15 cellular contexts compared by ENCODE assay signal in genomic region chr1:145855426-145855948, GRCh38. TPM values are rescaled to one million over a fixed set of nuclear protein-coding genes. Genes with fewer than 3 reads are reported as not detected.
A peak's percentile ranks its signal among the peaks of the same experiment; 100 is the strongest.
DNase-seq lines count a peak whose midpoint lies in the region; ATAC-seq and TF ChIP-seq lines count a peak whose summit lies in the region.
"Had no signal": no experiment of that assay in that cellular context is flagged by ENCODE, and none has a peak within 500 bp of the region (broad histone marks: within the 10 kb centered on the region; RNA-seq: fewer than 3 reads in every experiment).

No MANE protein-coding gene starts in this region.

- no peak overlapping the region for H3K4me2 ChIP-seq in MM.1S (ENCODE audit: low read depth, low read length)

- H3K27ac ChIP-seq in MM.1S (ENCODE audit: low read length) (no peak overlapping the region), testis (no peak overlapping the region)
- no peak overlapping the region for H3K27ac ChIP-seq in CD4-positive, alpha-beta memory T cell (ENCODE audit: low read depth, low read length)
- H3K27ac ChIP-seq: SJCRH30 had no signal

- H3K27me3 ChIP-seq in MM.1S (replicated peaks; ENCODE audit: insufficient read depth, low read length): no peaks in the 10 kb centered on the region
- H3K27me3 ChIP-seq in testis: no peaks in the 10 kb centered on the region
- H3K27me3 ChIP-seq in CD4-positive, alpha-beta memory T cell (ENCODE audit: insufficient read depth, low read length): no peaks in the 10 kb centered on the region
- H3K27me3 ChIP-seq: SJCRH30 had no signal

- TF ChIP-seq POLR2A in testis (IDR thresholded peaks at IDR 0.05): no peak

- no peaks in the 10 kb centered on the region for H3K9me3 ChIP-seq in MM.1S (replicated peaks; ENCODE audit: insufficient read depth, low read length)
- H3K9me3 ChIP-seq in testis: no peaks in the 10 kb centered on the region
- no peaks in the 10 kb centered on the region for H3K9me3 ChIP-seq in CD4-positive, alpha-beta memory T cell (ENCODE audit: control insufficient read depth in 1 of 2, low read length in 2 of 2)
- H3K9me3 ChIP-seq: SJCRH30 had no signal

- H3K4me3 Mint-ChIP-seq in activated naive CD4-positive, alpha-beta T cell treated with anti-CD3 and anti-CD28 coated beads, Interleukin-2, amount 50 U/mL, for 24 hours: no peak overlapping the region
- no peak overlapping the region for H3K4me3 Mint-ChIP-seq in stimulated activated effector memory CD8-positive, alpha-beta T cell treated with anti-CD3 and anti-CD28 coated beads, Interleukin-12 subunit alpha, Interleukin-12 subunit beta, amount 100 ng/mL, for 72 hours
- H3K4me3 Mint-ChIP-seq in CD4-positive, alpha-beta memory T cell: peak overlapping the region in 4 of 8 donors; percentile 21 to 76 (median 46)

- H3K9me2 ChIP-seq in MM.1S (replicated peaks; ENCODE audit: insufficient read depth, low read length): no peaks in the 10 kb centered on the region

- TF ChIP-seq CTCF in MM.1S (IDR thresholded peaks at IDR 0.05; ENCODE audit: low read length) (peak; percentile 52), cardiac fibroblast (IDR thresholded peaks at IDR 0.05; ENCODE audit: low read depth, low read length) (peak; percentile 11), testis (IDR thresholded peaks at IDR 0.05) (no peak)

- intact Hi-C loops in testis (cut with DNase I; ENCODE audit: low total_unique reads): no loop called here
- intact Hi-C loops in CD4-positive, alpha-beta memory T cell (cut with micrococcal nuclease): no loop called here

- peaks cover 12% of the 10 kb centered on the region for H3K4me1 ChIP-seq in MM.1S (ENCODE audit: low read length)
- peaks cover 13% of the 10 kb centered on the region for H3K4me1 ChIP-seq in testis
- peaks cover 17% of the 10 kb centered on the region for H3K4me1 ChIP-seq in CD4-positive, alpha-beta memory T cell (ENCODE audit: insufficient read depth, low read length)

- peaks cover 14% of the 10 kb centered on the region for H3K79me2 ChIP-seq in MM.1S (ENCODE audit: low read length)

- CTCF ChIA-PET in CD4-positive, alpha-beta memory T cell (lab: Charles Lee; ENCODE audit: partially characterized antibody): interaction anchor here (1.0 to 12.5 kb wide), 2 partner anchors 8 to 30 kb away, joined by 3 to 199 read pairs; partner anchors contain the start of genes ANKRD35 and NUDT17

- no peak for ATAC-seq in stimulated activated effector memory CD8-positive, alpha-beta T cell treated with anti-CD3 and anti-CD28 coated beads, Interleukin-12 subunit alpha, Interleukin-12 subunit beta, amount 100 ng/mL, for 72 hours

- H3K27ac Mint-ChIP-seq in activated naive CD4-positive, alpha-beta T cell treated with anti-CD3 and anti-CD28 coated beads, Interleukin-2, amount 50 U/mL, for 24 hours: peak overlapping the region; percentile 12
- H3K27ac Mint-ChIP-seq in stimulated activated effector memory CD8-positive, alpha-beta T cell treated with anti-CD3 and anti-CD28 coated beads, Interleukin-12 subunit alpha, Interleukin-12 subunit beta, amount 100 ng/mL, for 72 hours: peak overlapping the region; percentile 91
- H3K27ac Mint-ChIP-seq in CD4-positive, alpha-beta memory T cell: peak overlapping the region in 1 of 7 donors; percentile 51

- H3K4me1 Mint-ChIP-seq in activated naive CD4-positive, alpha-beta T cell treated with anti-CD3 and anti-CD28 coated beads, Interleukin-2, amount 50 U/mL, for 24 hours: peaks cover 14% of the 10 kb centered on the region
- peaks cover 20% of the 10 kb centered on the region for H3K4me1 Mint-ChIP-seq in stimulated activated effector memory CD8-positive, alpha-beta T cell treated with anti-CD3 and anti-CD28 coated beads, Interleukin-12 subunit alpha, Interleukin-12 subunit beta, amount 100 ng/mL, for 72 hours
- H3K4me1 Mint-ChIP-seq in CD4-positive, alpha-beta memory T cell: peaks cover 10 to 29% (median 19%) of the 10 kb centered on the region in 4 donors

- peaks cover 7% of the 10 kb centered on the region for H3K36me3 Mint-ChIP-seq in activated naive CD4-positive, alpha-beta T cell treated with anti-CD3 and anti-CD28 coated beads, Interleukin-2, amount 50 U/mL, for 24 hours
- peaks cover 70% of the 10 kb centered on the region for H3K36me3 Mint-ChIP-seq in stimulated activated effector memory CD8-positive, alpha-beta T cell treated with anti-CD3 and anti-CD28 coated beads, Interleukin-12 subunit alpha, Interleukin-12 subunit beta, amount 100 ng/mL, for 72 hours
- H3K36me3 Mint-ChIP-seq in CD4-positive, alpha-beta memory T cell: peaks cover 30 to 56% of the 10 kb centered on the region in 2 donors

- H3F3A ChIP-seq in MM.1S (ENCODE audit: insufficient read depth, low read length): peaks cover 9% of the 10 kb centered on the region

- no peaks in the 10 kb centered on the region for H4K20me1 ChIP-seq in MM.1S (ENCODE audit: insufficient read depth, low read length)

- no peaks in the 10 kb centered on the region for H3K27me3 Mint-ChIP-seq in activated naive CD4-positive, alpha-beta T cell treated with anti-CD3 and anti-CD28 coated beads, Interleukin-2, amount 50 U/mL, for 24 hours
- no peaks in the 10 kb centered on the region for H3K27me3 Mint-ChIP-seq in CD4-positive, alpha-beta memory T cell
- H3K27me3 Mint-ChIP-seq: naive B cell had no signal

- no peaks in the 10 kb centered on the region; the same call in 1 of the 2 replicates for H3K36me3 ChIP-seq in MM.1S (replicated peaks; ENCODE audit: insufficient read depth, low read length)
- no peaks in the 10 kb centered on the region for H3K36me3 ChIP-seq in testis (ENCODE audit: low read depth, missing control alignments)
- peaks cover 28% of the 10 kb centered on the region for H3K36me3 ChIP-seq in CD4-positive, alpha-beta memory T cell (ENCODE audit: insufficient read depth, low read length)

- DNase-seq in activated naive CD4-positive, alpha-beta T cell treated with anti-CD3 and anti-CD28 coated beads, Interleukin-2, amount 50 U/mL, for 16 hours: no peak
- no peak for DNase-seq in MM.1S
- DNase-seq in cardiac fibroblast (ENCODE audit: low read depth in 2 of 2): no peak
- DNase-seq in stimulated activated effector memory CD8-positive, alpha-beta T cell treated with anti-CD3 and anti-CD28 coated beads, Interleukin-12 subunit alpha, Interleukin-12 subunit beta, amount 100 ng/mL, for 72 hours (ENCODE audit: low spot score in 2 of 2): no peak
- DNase-seq in testis: no peak
- DNase-seq in CD4-positive, alpha-beta memory T cell: no peak
- DNase-seq in NCI-H1417 (lab: John Stamatoyannopoulos, UW): no peak
- DNase-seq: activated CD4-positive, alpha-beta T cell treated with anti-CD3 and anti-CD28 coated beads, Interleukin-2, amount 50 U/mL, for 48 hours; aorta; foreskin melanocyte; naive B cell; NCI-H1092 treated with DMSO at 0.1 percent for 48 hours; SJCRH30 had no signal

- H3K4me3 ChIP-seq in MM.1S (ENCODE audit: low read length): no peak overlapping the region
- H3K4me3 ChIP-seq in cardiac fibroblast (replicated peaks in 1 of 2; ENCODE audit: low read depth in 2 of 2, low read length in 2 of 2): no peak overlapping the region
- H3K4me3 ChIP-seq in testis: no peak overlapping the region
- H3K4me3 ChIP-seq in CD4-positive, alpha-beta memory T cell (ENCODE audit: low read length in 2 of 2): no peak overlapping the region
- H3K4me3 ChIP-seq: SJCRH30 had no signal

- H2AFZ ChIP-seq in MM.1S (ENCODE audit: low read length): no peak overlapping the region

- 81 to 83% methylated on average over 7 of the region's 7 CpGs for WGBS in testis, 2 donors

- H3K9me3 Mint-ChIP-seq in activated naive CD4-positive, alpha-beta T cell treated with anti-CD3 and anti-CD28 coated beads, Interleukin-2, amount 50 U/mL, for 24 hours: no peaks in the 10 kb centered on the region
- no peaks in the 10 kb centered on the region for H3K9me3 Mint-ChIP-seq in stimulated activated effector memory CD8-positive, alpha-beta T cell treated with anti-CD3 and anti-CD28 coated beads, Interleukin-12 subunit alpha, Interleukin-12 subunit beta, amount 100 ng/mL, for 72 hours
- H3K9me3 Mint-ChIP-seq in CD4-positive, alpha-beta memory T cell: no peaks in the 10 kb centered on the region
- H3K9me3 Mint-ChIP-seq: activated T-helper 2 cell treated with anti-CD3 and anti-CD28 coated beads, Interferon-gamma antibody, Interleukin-2, Interleukin-4, amounts not matched to agents 10 μg/mL and 5 μg/mL and 100 μg/mL, durations not matched to agents 14 hours and 24 hours and 36 hours; naive B cell had no signal

- POLR2A ChIA-PET in CD4-positive, alpha-beta memory T cell (lab: Charles Lee; ENCODE audit: partially characterized antibody): interaction anchor here (0.9 to 1.4 kb wide), 3 partner anchors 9 to 137 kb away, joined by 3 to 4 read pairs (median 3); no protein-coding TSS in a partner anchor

- no peak overlapping the region for H3K9ac ChIP-seq in MM.1S (ENCODE audit: low read length)

RNA-seq across cellular contexts. Expression of gene PIAS3, which starts 3.4 kb away (rescaled TPM):
- 10 to 100 TPM; 39.8 to 40.1 TPM for total RNA-seq in testis
- 30.9 TPM for polyA plus RNA-seq in testis (ENCODE audit: insufficient read depth, low read depth, low replicate concordance)
- total RNA-seq in CD4-positive, alpha-beta memory T cell: 10 to 100 TPM; 30.3 to 33.6 TPM
- polyA plus RNA-seq in CD4-positive, alpha-beta memory T cell: 10 to 100 TPM in 1 of 2 donors, 1 to 10 TPM in 1; 8.8 to 17.8 TPM

RNA-seq across cellular contexts. Expression of gene NUDT17, which starts 10.1 kb away (rescaled TPM):
- total RNA-seq in testis: 10 to 100 TPM in 1 of 2 donors, 1 to 10 TPM in 1; 9.5 to 13.1 TPM
- 9.5 TPM for polyA plus RNA-seq in testis (ENCODE audit: insufficient read depth, low read depth, low replicate concordance)
- total RNA-seq in CD4-positive, alpha-beta memory T cell: 1 to 10 TPM; 3.1 to 5.6 TPM
- polyA plus RNA-seq in CD4-positive, alpha-beta memory T cell: 1 to 10 TPM; 3.0 to 3.7 TPM

RNA-seq across cellular contexts. Expression of gene ANKRD35, which starts 30.2 kb away (rescaled TPM):
- 1 to 10 TPM; 1.3 to 1.7 TPM for total RNA-seq in testis
- polyA plus RNA-seq in testis (ENCODE audit: insufficient read depth, low read depth, low replicate concordance): 3.3 TPM
- not detected for total RNA-seq in CD4-positive, alpha-beta memory T cell
- polyA plus RNA-seq in CD4-positive, alpha-beta memory T cell: under 1 TPM in 1 of 2 donors, not detected in 1; 0.34 TPM
- total RNA-seq: SJCRH30 had no signal

RNA-seq across cellular contexts. Expression of gene POLR3C, which starts 31.5 kb away (rescaled TPM):
- 10 to 100 TPM; 56.2 to 63.8 TPM for total RNA-seq in testis
- 73.3 TPM for polyA plus RNA-seq in testis (ENCODE audit: insufficient read depth, low read depth, low replicate concordance)
- 10 to 100 TPM; 43.5 to 44.8 TPM for total RNA-seq in CD4-positive, alpha-beta memory T cell
- polyA plus RNA-seq in CD4-positive, alpha-beta memory T cell: 10 to 100 TPM; 43.5 to 52.0 TPM

RNA-seq across cellular contexts. Expression of gene RNF115, which starts 31.6 kb away (rescaled TPM):
- total RNA-seq in testis: 10 to 100 TPM; 24.4 to 29.1 TPM
- 13.8 TPM for polyA plus RNA-seq in testis (ENCODE audit: insufficient read depth, low read depth, low replicate concordance)
- total RNA-seq in CD4-positive, alpha-beta memory T cell: 10 to 100 TPM; 15.2 to 15.3 TPM
- polyA plus RNA-seq in CD4-positive, alpha-beta memory T cell: 1 to 10 TPM; 3.3 to 7.6 TPM

Comparison
In these comparisons a context has a peak if more than half of its experiments do, and no peak if none do; other contexts are left out.
1. CTCF ChIP-seq: peak in MM.1S (single experiment) and cardiac fibroblast (single experiment); none in testis (0 of 3).